9 cellular contexts compared by ENCODE assay signal in genomic region chr15:99507016-99507731, GRCh38. TPM values are rescaled to one million over a fixed set of nuclear protein-coding genes. Genes with fewer than 3 reads are reported as not detected.
DNase-seq lines count a peak whose midpoint lies in the region; ATAC-seq and TF ChIP-seq lines count a peak whose summit lies in the region.
"Had no signal": no experiment of that assay in that cellular context is flagged by ENCODE, and none has a peak within 500 bp of the region (broad histone marks: within the 10 kb centered on the region; RNA-seq: fewer than 3 reads in every experiment).

No MANE protein-coding gene starts in this region.

- no peaks in the 10 kb centered on the region for H3K9me3 Mint-ChIP-seq in Calu3 (ENCODE audit: low read depth, unreplicated experiment)
- H3K9me3 Mint-ChIP-seq: stimulated activated naive CD8-positive, alpha-beta T cell treated with anti-CD3 and anti-CD28 coated beads, Interleukin-15, amount 100 ng/mL, for 72 hours had no signal

- H3F3A ChIP-seq in Loucy (ENCODE audit: low read depth): no peaks in the 10 kb centered on the region

- POLR2A ChIA-PET in A673 (lab: Charles Lee; ENCODE audit: low non-redundant PET): no interaction called here

- TF ChIP-seq POLR2A in right lobe of liver (IDR thresholded peaks at IDR 0.05): no peak

- no peaks in the 10 kb centered on the region for H3K27me3 ChIP-seq in A673 (replicated peaks; ENCODE audit: insufficient read depth, low read depth, low read length, poor library complexity)
- H3K27me3 ChIP-seq in Loucy (ENCODE audit: insufficient read depth, low read length, poor library complexity, severe bottlenecking): no peaks in the 10 kb centered on the region
- H3K27me3 ChIP-seq in ascending aorta: no peaks in the 10 kb centered on the region
- H3K27me3 ChIP-seq in right lobe of liver: no peaks in the 10 kb centered on the region

- no peaks in the 10 kb centered on the region for H4K20me1 ChIP-seq in Loucy (ENCODE audit: insufficient read depth, low read length, poor library complexity, severe bottlenecking)

- DNase-seq in A673 (ENCODE audit: low spot score) (peak; percentile 21), ascending aorta (ENCODE audit: low spot score in 2 of 2) (no peak), right lobe of liver (no peak), Calu3 (no peak)
- DNase-seq in effector CD4-positive, alpha-beta T cell: no peak
- no peak for DNase-seq in central memory CD4-positive, alpha-beta T cell
- no peak for DNase-seq in activated CD4-positive, alpha-beta T cell treated with anti-CD3 and anti-CD28 coated beads, Interleukin-2, amount 50 U/mL, for 4 hours

- H3K36me3 ChIP-seq in A673 (ENCODE audit: insufficient read depth, low read length, poor library complexity, severe bottlenecking): no peaks in the 10 kb centered on the region
- H3K36me3 ChIP-seq in Loucy (ENCODE audit: insufficient read depth, low read length): no peaks in the 10 kb centered on the region
- no peaks in the 10 kb centered on the region for H3K36me3 ChIP-seq in ascending aorta
- no peaks in the 10 kb centered on the region for H3K36me3 ChIP-seq in right lobe of liver

- H3K9me2 ChIP-seq in Loucy (replicated peaks; ENCODE audit: low read depth, low read length): no peaks in the 10 kb centered on the region

- intact Hi-C loops in A673 (cut with micrococcal nuclease; ENCODE audit: unreplicated experiment) (no loop called here), ascending aorta (cut with DNase I) (loop anchor here (2.0 to 5.0 kb wide), 2 partner anchors 30 to 50 kb away; no protein-coding TSS in a partner anchor), right lobe of liver (cut with DNase I) (no loop called here), Calu3 (cut with micrococcal nuclease; ENCODE audit: unreplicated experiment) (loop anchor here (10.0 kb wide), 1 partner anchor 102 kb away; no protein-coding TSS in a partner anchor)

- H3K4me3 ChIP-seq in A673 (ENCODE audit: low read depth, low read length, poor library complexity, severe bottlenecking) (no peak overlapping the region), Loucy (ENCODE audit: low read length, poor library complexity, severe bottlenecking) (no peak overlapping the region), ascending aorta (peak overlapping the region; percentile 22 to 50), right lobe of liver (no peak overlapping the region)

- no peaks in the 10 kb centered on the region for H3K4me1 ChIP-seq in A673 (ENCODE audit: insufficient read depth, low read length, poor library complexity, severe bottlenecking)
- peaks cover 73% of the 10 kb centered on the region for H3K4me1 ChIP-seq in Loucy (ENCODE audit: insufficient read depth, low read length, poor library complexity, severe bottlenecking)
- H3K4me1 ChIP-seq in ascending aorta: peaks cover 5 to 32% of the 10 kb centered on the region in 2 donors
- H3K4me1 ChIP-seq in right lobe of liver: no peaks in the 10 kb centered on the region

- H3K36me3 Mint-ChIP-seq in Calu3 (ENCODE audit: insufficient read depth, unreplicated experiment): no peaks in the 10 kb centered on the region

- no peak overlapping the region for H3K27ac Mint-ChIP-seq in Calu3 (ENCODE audit: unreplicated experiment)
- H3K27ac Mint-ChIP-seq: stimulated activated naive CD8-positive, alpha-beta T cell treated with anti-CD3 and anti-CD28 coated beads, Interleukin-15, amount 100 ng/mL, for 72 hours had no signal

- H3K4me3 Mint-ChIP-seq in Calu3 (ENCODE audit: low read depth, unreplicated experiment): no peak overlapping the region
- H3K4me3 Mint-ChIP-seq: stimulated activated naive CD8-positive, alpha-beta T cell treated with anti-CD3 and anti-CD28 coated beads, Interleukin-15, amount 100 ng/mL, for 72 hours had no signal

- H3K9me3 ChIP-seq in A673 (ENCODE audit: low read depth, low read length, poor library complexity, severe bottlenecking): no peaks in the 10 kb centered on the region
- H3K9me3 ChIP-seq in Loucy (ENCODE audit: insufficient read depth, low read depth, low read length): no peaks in the 10 kb centered on the region
- H3K9me3 ChIP-seq in ascending aorta: no peaks in the 10 kb centered on the region
- H3K9me3 ChIP-seq in right lobe of liver: no peaks in the 10 kb centered on the region

- BruUV-seq in A673 (replicated peaks; lab: Mats Ljungman, UMichigan) (no TSS peak), Calu3 (replicated peaks; lab: Mats Ljungman, UMichigan) (no TSS peak)

- TF ChIP-seq CTCF in A673 (conservative IDR thresholded peaks at IDR 0.05; ENCODE audit: low read depth, low read length) (no peak), Loucy (conservative IDR thresholded peaks at IDR 0.05; ENCODE audit: low read length) (no peak), ascending aorta (IDR thresholded peaks at IDR 0.05) (no peak), right lobe of liver (IDR thresholded peaks at IDR 0.05) (no peak), Calu3 (IDR thresholded peaks at IDR 0.05; ENCODE audit: unreplicated experiment) (no peak)

- peaks cover 7% of the 10 kb centered on the region for H3K4me1 Mint-ChIP-seq in Calu3 (ENCODE audit: low read depth, unreplicated experiment)

- no peaks in the 10 kb centered on the region for H3K27me3 Mint-ChIP-seq in Calu3 (ENCODE audit: unreplicated experiment)
- H3K27me3 Mint-ChIP-seq: stimulated activated naive CD8-positive, alpha-beta T cell treated with anti-CD3 and anti-CD28 coated beads, Interleukin-15, amount 100 ng/mL, for 72 hours had no signal

- H3K4me2 ChIP-seq in Loucy (ENCODE audit: low read depth, low read length, poor library complexity, severe bottlenecking): peak overlapping the region; percentile 24

- H3K27ac ChIP-seq in A673 (ENCODE audit: low read depth, low read length, poor library complexity, severe bottlenecking): no peak overlapping the region
- H3K27ac ChIP-seq in ascending aorta: peak overlapping the region; percentile 82 to 84
- no peak overlapping the region for H3K27ac ChIP-seq in right lobe of liver

- H3K9ac ChIP-seq in Loucy (ENCODE audit: low read depth, low read length, poor library complexity, severe bottlenecking): no peak overlapping the region

- no peaks in the 10 kb centered on the region for H3K79me2 ChIP-seq in Loucy (ENCODE audit: insufficient read depth, low read length)

- CTCF ChIA-PET in A673 (lab: Charles Lee): interaction anchor here (0.7 kb wide), 1 partner anchor 197 kb away, joined by 3 read pairs; no protein-coding TSS in a partner anchor
- CTCF ChIA-PET in Calu3 (lab: Charles Lee): interaction anchor here (0.6 kb wide), 1 partner anchor 121 kb away, joined by 3 read pairs; no protein-coding TSS in a partner anchor

- 20% methylated on average over 8 of the region's 13 CpGs for WGBS in right lobe of liver (ENCODE audit: insufficient coverage, low coverage, low lambda C conversion rate, missing lambda C conversion rate)

- H2AFZ ChIP-seq in Loucy (ENCODE audit: low read length): no peak overlapping the region; the same call in 1 of the 2 replicates

- ATAC-seq in right lobe of liver: peak; percentile 50 to 55 (median 54)

RNA-seq across cellular contexts. Expression of gene MEF2A, which starts 58.6 kb away (rescaled TPM):
- total RNA-seq in A673 (2021): 26.4 and 29.5 TPM in 2 replicates
- 99.4 TPM for total RNA-seq in ascending aorta
- total RNA-seq in right lobe of liver: 10 to 100 TPM; 20.1 to 35.5 (median 25.4) TPM
- 33.6 and 35.0 TPM in 2 replicates for total RNA-seq in Calu3 (2022)

Comparison
In these comparisons a context has a peak if more than half of its experiments do, and no peak if none do; other contexts are left out.
1. H3K27ac ChIP-seq: peak in ascending aorta (2 of 2); none in A673 (single experiment) and right lobe of liver (0 of 3).
2. H3K4me3 ChIP-seq: peak in ascending aorta (2 of 2); none in A673 (single experiment), Loucy (single experiment) and right lobe of liver (0 of 3).
3. intact Hi-C loops: an anchor here in ascending aorta (2.0 to 5.0 kb wide) and Calu3 (10.0 kb wide); none called in A673 and right lobe of liver.